ENCODE assay signal across 1 cellular context in genomic region chr5:696753-697152, GRCh38. TPM values are rescaled to one million over a fixed set of nuclear protein-coding genes. Genes with fewer than 3 reads are reported as not detected.
"Had no signal": no experiment of that assay in that cellular context is flagged by ENCODE, and none has a peak within 500 bp of the region (broad histone marks: within the 10 kb centered on the region; RNA-seq: fewer than 3 reads in every experiment).

No MANE protein-coding gene starts in this region.

RNA-seq across cellular contexts. Expression of gene TPPP, which starts 3.6 kb away (rescaled TPM):
- total RNA-seq: activated T-helper 1 cell treated with anti-CD3 and anti-CD28 coated beads, Interleukin-12 subunit alpha, Interleukin-12 subunit beta, Interleukin-2, Interleukin-4 antibody, amounts not matched to agents 30 ng/mL and 10 ng/mL and 1 ng/mL, durations not matched to agents 14 hours and 24 hours and 36 hours had no signal
